Comparison of ENCODE assay signal across 9 cellular contexts in genomic region chr10:9305018-9305655, GRCh38.
DNase-seq lines count a peak whose midpoint lies in the region; ATAC-seq and TF ChIP-seq lines count a peak whose summit lies in the region.
"Had no signal": no experiment of that assay in that cellular context is flagged by ENCODE, and none has a peak within 500 bp of the region (broad histone marks: within the 10 kb centered on the region; RNA-seq: fewer than 3 reads in every experiment).

No MANE protein-coding gene starts in this region.

- no peaks in the 10 kb centered on the region for H4K20me1 ChIP-seq in neural cell (ENCODE audit: insufficient read depth)

- H3K4me2 ChIP-seq in neural cell (ENCODE audit: low read length) = no peak overlapping the region

- H3K79me2 ChIP-seq in neural cell (replicated peaks; ENCODE audit: insufficient read depth, low read length) = no peaks in the 10 kb centered on the region

- no peak overlapping the region for H2AFZ ChIP-seq in neural cell (ENCODE audit: low read depth, low read length)

- no peaks in the 10 kb centered on the region for H3K27me3 ChIP-seq in neural cell (ENCODE audit: insufficient read depth, low read depth, low read length)
- H3K27me3 ChIP-seq: sigmoid colon had no signal

- H3K4me3 ChIP-seq in cardiac fibroblast (replicated peaks in 1 of 2; ENCODE audit: low read depth in 2 of 2, low read length in 2 of 2) (no peak overlapping the region), neural cell (ENCODE audit: low read length) (no peak overlapping the region)
- H3K4me3 ChIP-seq: sigmoid colon had no signal

- intact Hi-C loops in Right ventricle myocardium inferior (cut with DNase I) = loop anchor here (10.0 kb wide), 1 partner anchor 1430 kb away; no protein-coding TSS in a partner anchor

- H3K36me3 ChIP-seq in neural cell (ENCODE audit: insufficient read depth, low read length) = no peaks in the 10 kb centered on the region
- H3K36me3 ChIP-seq: sigmoid colon had no signal

- peak; percentile 73 for TF ChIP-seq CTCF in LNCAP (IDR thresholded peaks at IDR 0.05)
- peak; percentile 30 for TF ChIP-seq CTCF in cardiac fibroblast (IDR thresholded peaks at IDR 0.05; ENCODE audit: low read depth, low read length)
- TF ChIP-seq CTCF in neural cell (IDR thresholded peaks at IDR 0.05; ENCODE audit: poor library complexity, severe bottlenecking) = peak; percentile 77

- DNase-seq in GM03348 (ENCODE audit: low spot score) (peak; percentile 21), cardiac fibroblast (ENCODE audit: low read depth in 2 of 2) (peak; percentile 44 to 49), activated gamma-delta T cell treated with Interleukin-2 at 50 U/mL for 16 hours (no peak), Right ventricle myocardium inferior (ENCODE audit: missing footprints) (no peak)
- no peak for DNase-seq in activated CD4-positive, alpha-beta T cell treated with anti-CD3 and anti-CD28 coated beads, Interleukin-2, amount 50 U/mL, for 48 hours
- DNase-seq: sigmoid colon had no signal

- H3K27ac ChIP-seq in neural cell (ENCODE audit: low read length) = no peak overlapping the region
- H3K27ac ChIP-seq: sigmoid colon had no signal

- no peaks in the 10 kb centered on the region for H3K9me2 ChIP-seq in neural cell (ENCODE audit: insufficient read depth, low read length)

- no peaks in the 10 kb centered on the region for H3F3A ChIP-seq in neural cell (ENCODE audit: insufficient read depth, low read length, poor library complexity, severe bottlenecking)

- no peak overlapping the region for H3K9ac ChIP-seq in neural cell (ENCODE audit: low read length)

- H3K9me3 ChIP-seq in neural cell (ENCODE audit: low read length) = no peaks in the 10 kb centered on the region
- H3K9me3 ChIP-seq: sigmoid colon had no signal

- no peak for ATAC-seq in HG02970 (IDR thresholded peaks at IDR 0.05; ENCODE audit: low FRiP score, unreplicated experiment)
- ATAC-seq in Right ventricle myocardium inferior = no peak

- peak; percentile 75 for TF ChIP-seq RAD21 in neural cell (conservative IDR thresholded peaks at IDR 0.05)

- no peak for TF ChIP-seq EP300 in neural cell (conservative IDR thresholded peaks at IDR 0.05; ENCODE audit: poor library complexity, severe bottlenecking)

TF ChIP-seq in neural cell, 6 proteins besides CTCF, POLR2A, EP300 and RAD21:
- TF ChIP-seq POLR2AphosphoS5 (IDR thresholded peaks at IDR 0.05) = no peak
- peak; percentile 69 for TF ChIP-seq SMC3 (conservative IDR thresholded peaks at IDR 0.05; ENCODE audit: poor library complexity)

Comparison
In these comparisons a context has a peak if more than half of its experiments do, and no peak if none do; other contexts are left out.
1. DNase-seq: peak in GM03348 (single experiment) and cardiac fibroblast (2 of 2); none in activated gamma-delta T cell treated with Interleukin-2 at 50 U/mL for 16 hours (single experiment), activated CD4-positive, alpha-beta T cell treated with anti-CD3 and anti-CD28 coated beads, Interleukin-2, amount 50 U/mL, for 48 hours (0 of 2) and Right ventricle myocardium inferior (single experiment).
2. Peak in every context shown above with its lines, with median percentiles within 50 percentile points of each other: CTCF ChIP-seq.